1 cellular context compared by ENCODE assay signal in genomic region chr14:102865916-102866315, GRCh38.
A peak's percentile ranks its signal among the peaks of the same experiment; 100 is the strongest.
TF ChIP-seq lines count a peak whose summit lies in the region.

No MANE protein-coding gene starts in this region.

TF ChIP-seq in HEK293, 187 proteins besides CTCF, POLR2A, EP300 and RAD21 (continued from another document):
- peak; percentile 77; the same call in 1 of the 2 replicates for TF ChIP-seq ZNF280D (tag by site-specific recombination; IDR thresholded peaks at IDR 0.05)
